In the genomic region with DNA sequence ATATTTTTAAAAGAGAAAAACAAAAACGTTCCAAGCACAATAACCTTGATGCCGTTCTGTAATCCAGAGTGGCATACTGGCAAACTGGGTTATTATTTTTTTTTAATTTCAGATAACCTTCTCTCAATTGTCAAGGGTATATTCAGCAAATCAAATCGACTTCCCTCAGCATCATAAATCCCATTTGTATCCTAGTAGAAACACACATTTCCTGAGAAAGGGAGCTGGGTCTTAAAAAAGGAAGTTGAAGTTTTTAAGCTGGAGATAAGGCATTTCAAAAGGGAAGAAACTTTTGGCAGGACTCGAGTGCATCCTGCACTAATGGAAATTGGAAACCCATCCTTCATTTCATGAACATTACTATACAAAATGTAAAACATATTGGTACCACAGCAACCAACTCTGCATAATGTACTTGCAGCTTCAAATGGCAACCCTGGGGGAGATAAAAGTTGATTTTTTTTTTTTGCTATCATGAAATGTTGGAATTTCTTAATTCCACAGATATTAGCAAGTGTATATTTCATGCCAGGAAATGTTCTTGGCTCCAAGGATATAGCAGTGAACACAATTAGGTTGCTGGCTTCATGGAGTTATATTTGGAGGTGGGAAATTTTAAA, we compare ENCODE assay signal across 17 cellular contexts. TPM values are rescaled to one million over a fixed set of nuclear protein-coding genes. Genes with fewer than 3 reads are reported as not detected.
"Had no signal": no experiment of that assay in that cellular context is flagged by ENCODE, and none has a peak within 500 bp of the region (broad histone marks: within the 10 kb centered on the region; RNA-seq: fewer than 3 reads in every experiment).

No MANE protein-coding gene starts in this region.

- H3K4me3 ChIP-seq: cardiac muscle cell, lower lobe of right lung, tibial artery, vagina had no signal

- ATAC-seq: activated CD8-positive, alpha-beta T cell treated with anti-CD3 and anti-CD28 coated beads for 36 hours; activated naive CD4-positive, alpha-beta T cell treated with anti-CD3 and anti-CD28 coated beads, Interleukin-2, amount 50 U/mL, for 72 hours; activated T-cell treated with anti-CD3 and anti-CD28 coated beads, Interleukin-2, amount 50 U/mL, for 4 hours had no signal

- H3K27ac ChIP-seq: cardiac muscle cell, epithelial cell of prostate, lower lobe of right lung, tibial artery, vagina had no signal

- H3K27me3 ChIP-seq: cardiac muscle cell, tibial artery, vagina had no signal

- H3K36me3 ChIP-seq: cardiac muscle cell, lower lobe of right lung, tibial artery, vagina had no signal

- H3K9me3 ChIP-seq: lower lobe of right lung, tibial artery, vagina had no signal

- FAIRE-seq: colon had no signal

- DNase-seq: activated B cell treated with CpG ODN at 0.5 μM for 24 hours; activated CD4-positive, alpha-beta T cell treated with anti-CD3 and anti-CD28 coated beads for 48 hours; activated CD8-positive, alpha-beta T cell treated with anti-CD3 and anti-CD28 coated beads for 36 hours; activated effector memory CD4-positive, alpha-beta T cell treated with Interleukin-2 at 50 U/mL for 16 hours; activated T-cell treated with anti-CD3 and anti-CD28 coated beads, Interleukin-2, amount 50 U/mL, for 4 hours; effector CD8-positive, alpha-beta T cell; retina; stimulated activated CD4-positive, alpha-beta T cell treated with anti-CD3 and anti-CD28 coated beads, Interleukin-15, amount 100 ng/mL, for 24 hours; stimulated activated CD4-positive, alpha-beta T cell treated with anti-CD3 and anti-CD28 coated beads, Interleukin-4, amount 100 ng/mL, for 1 hour; stimulated activated naive CD4-positive, alpha-beta T cell had no signal

RNA-seq across cellular contexts. Expression of a gene that starts 23.7 kb away (rescaled TPM):
- total RNA-seq: activated naive CD4-positive, alpha-beta T cell treated with anti-CD3 and anti-CD28 coated beads, Interleukin-2, amount 50 U/mL, for 72 hours had no signal
